In genomic region chr17:6661464-6661848, GRCh38 we compare ENCODE assay signal across 19 cellular contexts. TPM values are rescaled to one million over a fixed set of nuclear protein-coding genes. Genes with fewer than 3 reads are reported as not detected.
A peak's percentile ranks its signal among the peaks of the same experiment; 100 is the strongest.
DNase-seq lines count a peak whose midpoint lies in the region; ATAC-seq and TF ChIP-seq lines count a peak whose summit lies in the region.
"Had no signal": no experiment of that assay in that cellular context is flagged by ENCODE, and none has a peak within 500 bp of the region (broad histone marks: within the 10 kb centered on the region; RNA-seq: fewer than 3 reads in every experiment).

No MANE protein-coding gene starts in this region.

- H3K27me3 Mint-ChIP-seq in activated naive CD8-positive, alpha-beta T cell treated with anti-CD3 and anti-CD28 coated beads, Interleukin-2, amount 10 ng/mL, durations not matched to agents 7 days and 5 days = peaks cover 14% of the 10 kb centered on the region
- H3K27me3 Mint-ChIP-seq in activated naive CD8-positive, alpha-beta T cell treated with anti-CD3 and anti-CD28 coated beads, Interleukin-2, amount 50 U/mL, for 24 hours = no peaks in the 10 kb centered on the region
- no peaks in the 10 kb centered on the region for H3K27me3 Mint-ChIP-seq in activated T-helper 17 cell treated with anti-CD3 and anti-CD28 coated beads, Interleukin-2, amount 50 U/mL, for 72 hours
- no peaks in the 10 kb centered on the region for H3K27me3 Mint-ChIP-seq in stimulated activated memory B cell treated with anti-CD40 and anti-IgM and Interleukin-4, amounts not matched to agents 10 μg/mL and 1 μg/mL and 100 μg/mL, for 72 hours

- no peak for DNase-seq in activated naive CD8-positive, alpha-beta T cell treated with anti-CD3 and anti-CD28 coated beads, Interleukin-2, amount 10 ng/mL, durations not matched to agents 7 days and 5 days
- no peak for DNase-seq in activated naive CD8-positive, alpha-beta T cell treated with anti-CD3 and anti-CD28 coated beads, Interleukin-2, amount 50 U/mL, for 24 hours
- DNase-seq in MM.1S (no peak), NCI-H146 (lab: John Stamatoyannopoulos, UW) (no peak)
- no peak for DNase-seq in effector memory CD4-positive, alpha-beta T cell
- DNase-seq: H7, NCI-H1092, NCI-H1694, NCI-H2107, NCI-H226, NCI-H526, PC-3 had no signal

- H3K4me3 ChIP-seq in MM.1S (ENCODE audit: low read length) = no peak overlapping the region
- H3K4me3 ChIP-seq in effector memory CD4-positive, alpha-beta T cell (ENCODE audit: insufficient read depth, low read depth, low read length, poor library complexity, severe bottlenecking) = no peak overlapping the region

- no peaks in the 10 kb centered on the region for H3K27me3 ChIP-seq in MM.1S (replicated peaks; ENCODE audit: insufficient read depth, low read length)
- no peaks in the 10 kb centered on the region for H3K27me3 ChIP-seq in effector memory CD4-positive, alpha-beta T cell (replicated peaks; ENCODE audit: control insufficient read depth, insufficient read depth, low read length, poor library complexity, severe bottlenecking)

- H3K9ac ChIP-seq in MM.1S (ENCODE audit: low read length) = no peak overlapping the region

- no peaks in the 10 kb centered on the region for H4K20me1 ChIP-seq in MM.1S (ENCODE audit: insufficient read depth, low read length)

- H3K9me2 ChIP-seq in MM.1S (replicated peaks; ENCODE audit: insufficient read depth, low read length) = no peaks in the 10 kb centered on the region

- H3F3A ChIP-seq in MM.1S (ENCODE audit: insufficient read depth, low read length) = no peaks in the 10 kb centered on the region

- peaks cover 36% of the 10 kb centered on the region for H3K4me1 Mint-ChIP-seq in activated naive CD8-positive, alpha-beta T cell treated with anti-CD3 and anti-CD28 coated beads, Interleukin-2, amount 10 ng/mL, durations not matched to agents 7 days and 5 days
- peaks cover 29% of the 10 kb centered on the region for H3K4me1 Mint-ChIP-seq in activated naive CD8-positive, alpha-beta T cell treated with anti-CD3 and anti-CD28 coated beads, Interleukin-2, amount 50 U/mL, for 24 hours
- peaks cover 28% of the 10 kb centered on the region for H3K4me1 Mint-ChIP-seq in activated T-helper 17 cell treated with anti-CD3 and anti-CD28 coated beads, Interleukin-2, amount 50 U/mL, for 72 hours
- H3K4me1 Mint-ChIP-seq in stimulated activated memory B cell treated with anti-CD40 and anti-IgM and Interleukin-4, amounts not matched to agents 10 μg/mL and 1 μg/mL and 100 μg/mL, for 72 hours = peaks cover 52% of the 10 kb centered on the region

- ATAC-seq in activated naive CD8-positive, alpha-beta T cell treated with anti-CD3 and anti-CD28 coated beads, Interleukin-2, amount 10 ng/mL, durations not matched to agents 7 days and 5 days (ENCODE audit: low read depth) = no peak
- no peak for ATAC-seq in activated naive CD8-positive, alpha-beta T cell treated with anti-CD3 and anti-CD28 coated beads, Interleukin-2, amount 50 U/mL, for 24 hours
- no peak for ATAC-seq in activated T-helper 17 cell treated with anti-CD3 and anti-CD28 coated beads, Interleukin-2, amount 50 U/mL, for 72 hours (replicated peaks)
- no peak for ATAC-seq in stimulated activated memory B cell treated with anti-CD40 and anti-IgM and Interleukin-4, amounts not matched to agents 10 μg/mL and 1 μg/mL and 100 μg/mL, for 72 hours
- ATAC-seq in HG03196 (IDR thresholded peaks at IDR 0.05; ENCODE audit: unreplicated experiment) = no peak
- ATAC-seq: CD8-positive, alpha-beta T cell; PC-3 had no signal

- H3K79me2 ChIP-seq in MM.1S (ENCODE audit: low read length) = no peaks in the 10 kb centered on the region

- H3K4me1 ChIP-seq in MM.1S (ENCODE audit: low read length) = peaks cover 5% of the 10 kb centered on the region
- peaks cover 7% of the 10 kb centered on the region for H3K4me1 ChIP-seq in effector memory CD4-positive, alpha-beta T cell (ENCODE audit: control insufficient read depth, insufficient read depth, low read length, poor library complexity, severe bottlenecking)

- H2AFZ ChIP-seq in MM.1S (ENCODE audit: low read length) = no peak overlapping the region

- H3K4me2 ChIP-seq in MM.1S (ENCODE audit: low read depth, low read length) = peak overlapping the region; percentile 43; the same call in 1 of the 2 replicates

- TF ChIP-seq CTCF in MM.1S (IDR thresholded peaks at IDR 0.05; ENCODE audit: low read length) = no peak

- peak overlapping the region; percentile 79 for H3K4me3 Mint-ChIP-seq in activated naive CD8-positive, alpha-beta T cell treated with anti-CD3 and anti-CD28 coated beads, Interleukin-2, amount 10 ng/mL, durations not matched to agents 7 days and 5 days
- no peak overlapping the region for H3K4me3 Mint-ChIP-seq in activated naive CD8-positive, alpha-beta T cell treated with anti-CD3 and anti-CD28 coated beads, Interleukin-2, amount 50 U/mL, for 24 hours
- peak overlapping the region; percentile 19 for H3K4me3 Mint-ChIP-seq in activated T-helper 17 cell treated with anti-CD3 and anti-CD28 coated beads, Interleukin-2, amount 50 U/mL, for 72 hours
- H3K4me3 Mint-ChIP-seq in stimulated activated memory B cell treated with anti-CD40 and anti-IgM and Interleukin-4, amounts not matched to agents 10 μg/mL and 1 μg/mL and 100 μg/mL, for 72 hours = peak overlapping the region; percentile 58
- H3K4me3 Mint-ChIP-seq: CD8-positive, alpha-beta T cell had no signal

- no peak overlapping the region for H3K27ac ChIP-seq in MM.1S (ENCODE audit: low read length)
- H3K27ac ChIP-seq in effector memory CD4-positive, alpha-beta T cell (ENCODE audit: insufficient read depth, low read length, poor library complexity, severe bottlenecking) = no peak overlapping the region

- no peaks in the 10 kb centered on the region for H3K36me3 ChIP-seq in MM.1S (replicated peaks; ENCODE audit: insufficient read depth, low read length)
- no peaks in the 10 kb centered on the region for H3K36me3 ChIP-seq in effector memory CD4-positive, alpha-beta T cell (ENCODE audit: control insufficient read depth, insufficient read depth, low read length)

- H3K9me3 ChIP-seq in MM.1S (replicated peaks; ENCODE audit: insufficient read depth, low read length) = no peaks in the 10 kb centered on the region
- no peaks in the 10 kb centered on the region for H3K9me3 ChIP-seq in effector memory CD4-positive, alpha-beta T cell (ENCODE audit: control insufficient read depth, low read length)

- no peak overlapping the region for H3K27ac Mint-ChIP-seq in activated naive CD8-positive, alpha-beta T cell treated with anti-CD3 and anti-CD28 coated beads, Interleukin-2, amount 10 ng/mL, durations not matched to agents 7 days and 5 days
- H3K27ac Mint-ChIP-seq in activated naive CD8-positive, alpha-beta T cell treated with anti-CD3 and anti-CD28 coated beads, Interleukin-2, amount 50 U/mL, for 24 hours = no peak overlapping the region
- H3K27ac Mint-ChIP-seq in activated T-helper 17 cell treated with anti-CD3 and anti-CD28 coated beads, Interleukin-2, amount 50 U/mL, for 72 hours = no peak overlapping the region
- H3K27ac Mint-ChIP-seq in stimulated activated memory B cell treated with anti-CD40 and anti-IgM and Interleukin-4, amounts not matched to agents 10 μg/mL and 1 μg/mL and 100 μg/mL, for 72 hours = peak overlapping the region; percentile 59
- H3K27ac Mint-ChIP-seq: CD8-positive, alpha-beta T cell had no signal

- H3K9me3 Mint-ChIP-seq in activated naive CD8-positive, alpha-beta T cell treated with anti-CD3 and anti-CD28 coated beads, Interleukin-2, amount 10 ng/mL, durations not matched to agents 7 days and 5 days = no peaks in the 10 kb centered on the region
- no peaks in the 10 kb centered on the region for H3K9me3 Mint-ChIP-seq in activated naive CD8-positive, alpha-beta T cell treated with anti-CD3 and anti-CD28 coated beads, Interleukin-2, amount 50 U/mL, for 24 hours
- H3K9me3 Mint-ChIP-seq in activated T-helper 17 cell treated with anti-CD3 and anti-CD28 coated beads, Interleukin-2, amount 50 U/mL, for 72 hours = no peaks in the 10 kb centered on the region
- no peaks in the 10 kb centered on the region for H3K9me3 Mint-ChIP-seq in stimulated activated memory B cell treated with anti-CD40 and anti-IgM and Interleukin-4, amounts not matched to agents 10 μg/mL and 1 μg/mL and 100 μg/mL, for 72 hours
- H3K9me3 Mint-ChIP-seq: CD8-positive, alpha-beta T cell had no signal

- POLR2A ChIA-PET in activated naive CD8-positive, alpha-beta T cell treated with anti-CD3 and anti-CD28 coated beads, Interleukin-2, amount 10 ng/mL, durations not matched to agents 7 days and 5 days (lab: Charles Lee) = interaction anchor here (1.3 kb wide), 1 partner anchor 17 kb away, joined by 3 read pairs; no protein-coding TSS in a partner anchor

- H3K36me3 Mint-ChIP-seq in activated naive CD8-positive, alpha-beta T cell treated with anti-CD3 and anti-CD28 coated beads, Interleukin-2, amount 10 ng/mL, durations not matched to agents 7 days and 5 days = peaks cover 15% of the 10 kb centered on the region
- no peaks in the 10 kb centered on the region for H3K36me3 Mint-ChIP-seq in activated naive CD8-positive, alpha-beta T cell treated with anti-CD3 and anti-CD28 coated beads, Interleukin-2, amount 50 U/mL, for 24 hours (ENCODE audit: low read depth)
- H3K36me3 Mint-ChIP-seq in activated T-helper 17 cell treated with anti-CD3 and anti-CD28 coated beads, Interleukin-2, amount 50 U/mL, for 72 hours (ENCODE audit: low read depth) = peaks cover 5% of the 10 kb centered on the region
- H3K36me3 Mint-ChIP-seq in stimulated activated memory B cell treated with anti-CD40 and anti-IgM and Interleukin-4, amounts not matched to agents 10 μg/mL and 1 μg/mL and 100 μg/mL, for 72 hours = peaks cover 10% of the 10 kb centered on the region

RNA-seq across cellular contexts. Expression of gene C17orf100, which starts 9.9 kb away (rescaled TPM):
- 1 to 10 TPM; 2.0 to 2.5 TPM for total RNA-seq in activated naive CD8-positive, alpha-beta T cell treated with anti-CD3 and anti-CD28 coated beads, Interleukin-2, amount 10 ng/mL, durations not matched to agents 7 days and 5 days
- total RNA-seq in activated T-helper 17 cell treated with anti-CD3 and anti-CD28 coated beads, Interleukin-2, amount 50 U/mL, for 72 hours = 1 to 10 TPM; 1.1 to 3.0 TPM

RNA-seq across cellular contexts. Expression of gene MED31, which starts 10.1 kb away (rescaled TPM):
- total RNA-seq in activated naive CD8-positive, alpha-beta T cell treated with anti-CD3 and anti-CD28 coated beads, Interleukin-2, amount 10 ng/mL, durations not matched to agents 7 days and 5 days = 10 to 100 TPM; 23.1 to 23.2 TPM
- 10 to 100 TPM; 17.5 to 20.2 TPM for total RNA-seq in activated T-helper 17 cell treated with anti-CD3 and anti-CD28 coated beads, Interleukin-2, amount 50 U/mL, for 72 hours

RNA-seq across cellular contexts. Expression of gene TXNDC17, which starts 20.6 kb away (rescaled TPM):
- 10 to 100 TPM; 52.7 to 54.6 TPM for total RNA-seq in activated naive CD8-positive, alpha-beta T cell treated with anti-CD3 and anti-CD28 coated beads, Interleukin-2, amount 10 ng/mL, durations not matched to agents 7 days and 5 days
- 100 to 1,000 TPM; 114 to 160 TPM for total RNA-seq in activated T-helper 17 cell treated with anti-CD3 and anti-CD28 coated beads, Interleukin-2, amount 50 U/mL, for 72 hours

RNA-seq across cellular contexts. Expression of gene KIAA0753, which starts 20.9 kb away (rescaled TPM):
- 10 to 100 TPM; 17.0 to 18.2 TPM for total RNA-seq in activated naive CD8-positive, alpha-beta T cell treated with anti-CD3 and anti-CD28 coated beads, Interleukin-2, amount 10 ng/mL, durations not matched to agents 7 days and 5 days
- 10 to 100 TPM; 17.6 to 24.2 TPM for total RNA-seq in activated T-helper 17 cell treated with anti-CD3 and anti-CD28 coated beads, Interleukin-2, amount 50 U/mL, for 72 hours

RNA-seq across cellular contexts. Expression of gene SLC13A5, which starts 51.7 kb away (rescaled TPM):
- not detected for total RNA-seq in activated naive CD8-positive, alpha-beta T cell treated with anti-CD3 and anti-CD28 coated beads, Interleukin-2, amount 10 ng/mL, durations not matched to agents 7 days and 5 days
- total RNA-seq in activated T-helper 17 cell treated with anti-CD3 and anti-CD28 coated beads, Interleukin-2, amount 50 U/mL, for 72 hours = not detected
- total RNA-seq: CD8-positive, alpha-beta T cell; Daoy; HT-29; PC-3; SK-MEL-5 had no signal
